ENCODE assay signal across 1 cellular context in the genomic region with DNA sequence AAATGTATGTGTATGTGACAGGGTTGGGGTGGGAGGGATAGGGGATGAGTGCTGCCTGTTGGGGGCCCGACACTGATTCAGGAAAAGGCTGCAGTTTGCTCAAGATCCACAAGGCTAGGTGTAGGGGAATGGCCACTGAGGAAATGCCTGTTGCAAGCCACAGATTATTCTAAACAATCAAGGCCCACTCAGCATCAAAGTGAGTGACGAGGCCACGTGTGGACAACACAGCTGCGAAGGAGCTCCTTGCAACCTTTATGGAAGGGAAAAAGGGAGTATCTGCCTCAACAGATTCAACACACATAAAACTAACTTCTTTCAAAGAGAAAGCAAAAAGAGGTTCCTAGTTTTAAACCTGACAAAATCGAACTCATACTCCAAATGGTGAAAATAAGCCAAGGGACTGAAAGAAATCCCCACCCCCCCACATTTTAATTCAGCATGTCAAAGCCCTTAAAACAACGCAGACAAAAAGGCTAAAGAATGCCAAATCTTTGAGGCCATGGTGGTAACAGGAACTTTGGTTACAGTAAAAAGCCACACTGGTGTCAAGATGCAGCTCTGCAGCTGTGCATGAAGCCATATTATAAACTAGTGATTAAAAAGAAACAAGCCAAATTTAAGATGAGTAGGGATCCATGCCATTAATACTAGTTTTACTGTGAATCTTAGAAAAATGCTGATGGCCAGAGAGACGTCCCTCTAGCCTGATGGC.
TF ChIP-seq lines count a peak whose summit lies in the region.

No MANE protein-coding gene starts in this region.

TF ChIP-seq in GM12878, 131 proteins besides CTCF, POLR2A, EP300 and RAD21:
- TF ChIP-seq IRF3 (IDR thresholded peaks at IDR 0.05) (no peak), CBX5 (IDR thresholded peaks at IDR 0.05; ENCODE audit: low read depth) (no peak), BHLHE40 (IDR thresholded peaks at IDR 0.05; ENCODE audit: borderline replicate concordance in 1 of 2, low read depth in 2 of 2, low read length in 1 of 2) (no peak), REST (IDR thresholded peaks at IDR 0.05; ENCODE audit: low read depth, low read length) (no peak), MTA3 (IDR thresholded peaks at IDR 0.05; ENCODE audit: borderline replicate concordance, low read length) (no peak), TCF12 (IDR thresholded peaks at IDR 0.05; ENCODE audit: low read depth, low read length) (no peak), PAX5 (IDR thresholded peaks at IDR 0.05; ENCODE audit: borderline replicate concordance, low read depth, low read length) (no peak), POLR2AphosphoS2 (IDR thresholded peaks at IDR 0.05; ENCODE audit: low read depth, low read length) (no peak), NRF1 (conservative IDR thresholded peaks at IDR 0.05; ENCODE audit: low read depth, low read length) (no peak), DPF2 (IDR thresholded peaks at IDR 0.05) (no peak), YY1 (IDR thresholded peaks at IDR 0.05; ENCODE audit: low read depth, low read length) (no peak), JUNB (IDR thresholded peaks at IDR 0.05) (no peak), CREB1 (IDR thresholded peaks at IDR 0.05; ENCODE audit: low read depth) (no peak), CBX3 (IDR thresholded peaks at IDR 0.05; ENCODE audit: borderline replicate concordance, low read depth) (no peak), ZBTB4 (CRISPR knock-in tag; IDR thresholded peaks at IDR 0.05) (no peak), RCOR1 (conservative IDR thresholded peaks at IDR 0.05; ENCODE audit: low read depth, low read length) (no peak)
- TF ChIP-seq, protein P1, sequence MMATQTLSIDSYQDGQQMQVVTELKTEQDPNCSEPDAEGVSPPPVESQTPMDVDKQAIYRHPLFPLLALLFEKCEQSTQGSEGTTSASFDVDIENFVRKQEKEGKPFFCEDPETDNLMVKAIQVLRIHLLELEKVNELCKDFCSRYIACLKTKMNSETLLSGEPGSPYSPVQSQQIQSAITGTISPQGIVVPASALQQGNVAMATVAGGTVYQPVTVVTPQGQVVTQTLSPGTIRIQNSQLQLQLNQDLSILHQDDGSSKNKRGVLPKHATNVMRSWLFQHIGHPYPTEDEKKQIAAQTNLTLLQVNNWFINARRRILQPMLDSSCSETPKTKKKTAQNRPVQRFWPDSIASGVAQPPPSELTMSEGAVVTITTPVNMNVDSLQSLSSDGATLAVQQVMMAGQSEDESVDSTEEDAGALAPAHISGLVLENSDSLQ (IDR thresholded peaks at IDR 0.05) = no peak
- TF ChIP-seq, protein P2, sequence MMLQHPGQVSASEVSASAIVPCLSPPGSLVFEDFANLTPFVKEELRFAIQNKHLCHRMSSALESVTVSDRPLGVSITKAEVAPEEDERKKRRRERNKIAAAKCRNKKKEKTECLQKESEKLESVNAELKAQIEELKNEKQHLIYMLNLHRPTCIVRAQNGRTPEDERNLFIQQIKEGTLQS (IDR thresholded peaks at IDR 0.05; ENCODE audit: borderline replicate concordance, extremely low read depth, low read depth, low read length) = no peak
- TF ChIP-seq, protein P3, sequence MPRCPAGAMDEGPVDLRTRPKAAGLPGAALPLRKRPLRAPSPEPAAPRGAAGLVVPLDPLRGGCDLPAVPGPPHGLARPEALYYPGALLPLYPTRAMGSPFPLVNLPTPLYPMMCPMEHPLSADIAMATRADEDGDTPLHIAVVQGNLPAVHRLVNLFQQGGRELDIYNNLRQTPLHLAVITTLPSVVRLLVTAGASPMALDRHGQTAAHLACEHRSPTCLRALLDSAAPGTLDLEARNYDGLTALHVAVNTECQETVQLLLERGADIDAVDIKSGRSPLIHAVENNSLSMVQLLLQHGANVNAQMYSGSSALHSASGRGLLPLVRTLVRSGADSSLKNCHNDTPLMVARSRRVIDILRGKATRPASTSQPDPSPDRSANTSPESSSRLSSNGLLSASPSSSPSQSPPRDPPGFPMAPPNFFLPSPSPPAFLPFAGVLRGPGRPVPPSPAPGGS (IDR thresholded peaks at IDR 0.05; ENCODE audit: borderline replicate concordance, insufficient read depth, low read depth, low read length, poor library complexity, severe bottlenecking) = no peak
- TF ChIP-seq, protein P4, sequence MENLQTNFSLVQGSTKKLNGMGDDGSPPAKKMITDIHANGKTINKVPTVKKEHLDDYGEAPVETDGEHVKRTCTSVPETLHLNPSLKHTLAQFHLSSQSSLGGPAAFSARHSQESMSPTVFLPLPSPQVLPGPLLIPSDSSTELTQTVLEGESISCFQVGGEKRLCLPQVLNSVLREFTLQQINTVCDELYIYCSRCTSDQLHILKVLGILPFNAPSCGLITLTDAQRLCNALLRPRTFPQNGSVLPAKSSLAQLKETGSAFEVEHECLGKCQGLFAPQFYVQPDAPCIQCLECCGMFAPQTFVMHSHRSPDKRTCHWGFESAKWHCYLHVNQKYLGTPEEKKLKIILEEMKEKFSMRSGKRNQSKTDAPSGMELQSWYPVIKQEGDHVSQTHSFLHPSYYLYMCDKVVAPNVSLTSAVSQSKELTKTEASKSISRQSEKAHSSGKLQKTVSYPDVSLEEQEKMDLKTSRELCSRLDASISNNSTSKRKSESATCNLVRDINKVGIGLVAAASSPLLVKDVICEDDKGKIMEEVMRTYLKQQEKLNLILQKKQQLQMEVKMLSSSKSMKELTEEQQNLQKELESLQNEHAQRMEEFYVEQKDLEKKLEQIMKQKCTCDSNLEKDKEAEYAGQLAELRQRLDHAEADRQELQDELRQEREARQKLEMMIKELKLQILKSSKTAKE (IDR thresholded peaks at IDR 0.05; ENCODE audit: low read depth, poor library complexity, severe bottlenecking) = no peak
